Comparison of ENCODE assay signal across 17 cellular contexts in genomic region chr18:58334061-58334460, GRCh38.
DNase-seq lines count a peak whose midpoint lies in the region; TF ChIP-seq lines count a peak whose summit lies in the region.
"Had no signal": no experiment of that assay in that cellular context is flagged by ENCODE, and none has a peak within 500 bp of the region (broad histone marks: within the 10 kb centered on the region; RNA-seq: fewer than 3 reads in every experiment).

No MANE protein-coding gene starts in this region.

- H3K27me3 ChIP-seq in thyroid gland (no peaks in the 10 kb centered on the region), endodermal cell (ENCODE audit: control insufficient read depth, insufficient read depth, low read length, poor library complexity, severe bottlenecking) (no peaks in the 10 kb centered on the region)
- H3K27me3 ChIP-seq: BLaER1 had no signal

- H3K27ac ChIP-seq in thyroid gland: peak overlapping the region in 2 of 3 donors; percentile 23 to 31
- no peak overlapping the region for H3K27ac ChIP-seq in endodermal cell (ENCODE audit: low read depth, low read length)
- H3K27ac ChIP-seq: 22Rv1, BLaER1, C4-2B had no signal

- no peak for TF ChIP-seq POLR2A in thyroid gland (IDR thresholded peaks at IDR 0.05)

- no peaks in the 10 kb centered on the region for H3K27me3 Mint-ChIP-seq in activated naive CD4-positive, alpha-beta T cell treated with anti-CD3 and anti-CD28 coated beads, Interleukin-2, amount 50 U/mL, for 24 hours
- H3K27me3 Mint-ChIP-seq in nephron (ENCODE audit: low read depth) (no peaks in the 10 kb centered on the region), endodermal cell (ENCODE audit: insufficient read depth) (no peaks in the 10 kb centered on the region)
- H3K27me3 Mint-ChIP-seq: B cell had no signal

- no peaks in the 10 kb centered on the region for H3K4me1 Mint-ChIP-seq in activated naive CD4-positive, alpha-beta T cell treated with anti-CD3 and anti-CD28 coated beads, Interleukin-2, amount 50 U/mL, for 24 hours
- H3K4me1 Mint-ChIP-seq in nephron (peaks cover 52% of the 10 kb centered on the region), endodermal cell (peaks cover 33% of the 10 kb centered on the region)
- H3K4me1 Mint-ChIP-seq: B cell; CD4-positive, CD25-positive, alpha-beta regulatory T cell had no signal

- 41 to 52% methylated on average over 2 of the region's 2 CpGs for WGBS in thyroid gland, 2 donors
- WGBS in endodermal cell (ENCODE audit: insufficient coverage in 1 of 2, insufficient read length in 1 of 2), 2 experiments: 55 to 93% methylated on average over 2 of the region's 2 CpGs

- intact Hi-C loops in thyroid gland (cut with DNase I): no loop called here
- intact Hi-C loops in cardiac septum (cut with DNase I): loop anchor here (10.0 kb wide), 1 partner anchor 161 kb away; no protein-coding TSS in a partner anchor

- H3K36me3 ChIP-seq in thyroid gland (no peaks in the 10 kb centered on the region), endodermal cell (ENCODE audit: control insufficient read depth, insufficient read depth, low read length) (peaks cover 40% of the 10 kb centered on the region)

- no peak for TF ChIP-seq CTCF in nephron (IDR thresholded peaks at IDR 0.05; ENCODE audit: unreplicated experiment in 3 of 3)
- no peak for TF ChIP-seq CTCF in thyroid gland (IDR thresholded peaks at IDR 0.05)
- no peak for TF ChIP-seq CTCF in endodermal cell (conservative IDR thresholded peaks at IDR 0.05)

- H3K4me1 ChIP-seq in thyroid gland: peaks cover 0 to 5% of the 10 kb centered on the region in 2 donors
- H3K4me1 ChIP-seq in endodermal cell (ENCODE audit: control insufficient read depth, insufficient read depth, low read length): peaks cover 9% of the 10 kb centered on the region
- H3K4me1 ChIP-seq: Caco-2 had no signal

- H3K27ac Mint-ChIP-seq in activated naive CD4-positive, alpha-beta T cell treated with anti-CD3 and anti-CD28 coated beads, Interleukin-2, amount 50 U/mL, for 24 hours: peak overlapping the region; percentile 35
- H3K27ac Mint-ChIP-seq in nephron (peak overlapping the region in 2 of 3 experiments; percentile 27 to 74), endodermal cell (no peak overlapping the region)
- H3K27ac Mint-ChIP-seq: B cell; CD4-positive, CD25-positive, alpha-beta regulatory T cell; CD8-positive, alpha-beta T cell had no signal

- DNase-seq in activated naive CD4-positive, alpha-beta T cell treated with Interleukin-2 at 50 U/mL for 16 hours: no peak
- DNase-seq in thyroid gland: peak; percentile 66 to 67
- DNase-seq in cardiac septum (ENCODE audit: low spot score): no peak
- DNase-seq in endodermal cell: no peak
- DNase-seq: Caco-2; CD4-positive, CD25-positive, alpha-beta regulatory T cell; CD8-positive, alpha-beta T cell; DMS153; DND-41; GOT3; H7 had no signal

- H3K4me3 ChIP-seq in thyroid gland (replicated peaks in 1 of 3) (no peak overlapping the region), endodermal cell (ENCODE audit: low read length) (no peak overlapping the region)
- H3K4me3 ChIP-seq: BLaER1 had no signal

- H3K9ac ChIP-seq in endodermal cell (ENCODE audit: extremely low read depth, low read length, poor library complexity, severe bottlenecking): no peak overlapping the region
- H3K9ac ChIP-seq: BLaER1 had no signal

- no peaks in the 10 kb centered on the region for H3K9me3 Mint-ChIP-seq in activated naive CD4-positive, alpha-beta T cell treated with anti-CD3 and anti-CD28 coated beads, Interleukin-2, amount 50 U/mL, for 24 hours
- H3K9me3 Mint-ChIP-seq in nephron: no peaks in the 10 kb centered on the region
- H3K9me3 Mint-ChIP-seq in endodermal cell: no peaks in the 10 kb centered on the region
- H3K9me3 Mint-ChIP-seq: CD4-positive, CD25-positive, alpha-beta regulatory T cell; CD8-positive, alpha-beta T cell had no signal

- no peaks in the 10 kb centered on the region for H3K9me3 ChIP-seq in thyroid gland
- no peaks in the 10 kb centered on the region for H3K9me3 ChIP-seq in endodermal cell (ENCODE audit: control insufficient read depth, low read length)
- H3K9me3 ChIP-seq: Caco-2 had no signal

- H3K36me3 Mint-ChIP-seq in activated naive CD4-positive, alpha-beta T cell treated with anti-CD3 and anti-CD28 coated beads, Interleukin-2, amount 50 U/mL, for 24 hours: peaks cover 5% of the 10 kb centered on the region
- peaks cover 63% of the 10 kb centered on the region for H3K36me3 Mint-ChIP-seq in nephron (ENCODE audit: low read depth)
- peaks cover 31% of the 10 kb centered on the region for H3K36me3 Mint-ChIP-seq in endodermal cell (ENCODE audit: low read depth)
- H3K36me3 Mint-ChIP-seq: CD4-positive, CD25-positive, alpha-beta regulatory T cell had no signal

- H3K4me3 Mint-ChIP-seq in activated naive CD4-positive, alpha-beta T cell treated with anti-CD3 and anti-CD28 coated beads, Interleukin-2, amount 50 U/mL, for 24 hours: no peak overlapping the region
- H3K4me3 Mint-ChIP-seq in nephron (no peak overlapping the region), endodermal cell (no peak overlapping the region)
- H3K4me3 Mint-ChIP-seq: B cell; CD4-positive, CD25-positive, alpha-beta regulatory T cell; CD8-positive, alpha-beta T cell had no signal

Comparison
In these comparisons a context has a peak if more than half of its experiments do, and no peak if none do; other contexts are left out.
1. DNase-seq: peak in thyroid gland (2 of 2); none in activated naive CD4-positive, alpha-beta T cell treated with Interleukin-2 at 50 U/mL for 16 hours (single experiment), cardiac septum (single experiment) and endodermal cell (single experiment).